21 cellular contexts compared by ENCODE assay signal in the genomic region with DNA sequence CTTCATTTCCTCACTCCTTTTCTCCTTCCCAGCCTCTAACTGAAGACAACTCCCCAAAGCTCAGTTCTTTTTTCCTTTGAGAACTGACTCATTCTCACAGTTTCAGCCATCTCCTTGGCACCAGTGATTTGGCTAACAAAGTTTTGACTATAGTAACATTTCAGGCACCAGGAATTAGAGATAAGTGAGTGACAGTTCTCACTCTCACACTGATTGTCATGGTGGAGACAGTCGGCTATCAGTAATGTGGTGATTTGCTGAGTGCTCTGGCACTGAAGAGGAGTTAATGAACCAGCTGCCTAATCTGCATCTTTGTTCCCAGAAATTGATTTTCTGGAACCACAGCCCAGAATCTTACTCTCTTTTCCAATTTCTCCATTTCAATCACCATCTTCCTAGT.
"Had no signal": no experiment of that assay in that cellular context is flagged by ENCODE, and none has a peak within 500 bp of the region (broad histone marks: within the 10 kb centered on the region; RNA-seq: fewer than 3 reads in every experiment).

No MANE protein-coding gene starts in this region.

- H3K27me3 ChIP-seq: foreskin keratinocyte, spleen, tibial artery had no signal

- H3K9me3 ChIP-seq: lower lobe of right lung, spleen, tibial artery had no signal

- DNase-seq: activated CD8-positive, alpha-beta memory T cell treated with anti-CD3 and anti-CD28 coated beads for 24 hours; activated CD8-positive, alpha-beta memory T cell treated with anti-CD3 and anti-CD28 coated beads, Interleukin-2, amount 50 U/mL, for 4 hours; activated effector memory CD4-positive, alpha-beta T cell treated with Interleukin-2 at 50 U/mL for 16 hours; activated naive CD4-positive, alpha-beta T cell treated with anti-CD3 and anti-CD28 coated beads, Interleukin-2, amount 50 U/mL, for 16 hours; activated T-cell treated with anti-CD3 and anti-CD28 coated beads, Interleukin-2, amount 50 U/mL, for 4 hours; amygdala; effector CD8-positive, alpha-beta T cell; erythroblast; foreskin keratinocyte; kidney; lower lobe of right lung; natural killer cell; spleen; stimulated activated CD4-positive, alpha-beta T cell treated with anti-CD3 and anti-CD28 coated beads, Interleukin-4, amount 100 ng/mL, for 1 hour; stimulated activated naive CD4-positive, alpha-beta T cell treated with Interleukin-2 at 50 U/mL for 16 hours; T-helper 9 cell; tibial artery had no signal

- H3K27ac ChIP-seq: foreskin keratinocyte, lower lobe of right lung, spleen, tibial artery had no signal

- ATAC-seq: foreskin keratinocyte, left lobe of liver, lower lobe of right lung, natural killer cell, WTC11 had no signal

- H3K27me3 Mint-ChIP-seq: dendritic cell treated with granulocyte-macrophage colony-stimulating factor and Interleukin-4, amounts not matched to agents 40 ng/mL and 50 ng/mL, for 4 days; progenitor cell of endocrine pancreas had no signal

- H3K9me3 Mint-ChIP-seq: activated T-cell treated with anti-CD3 and anti-CD28 coated beads, Interleukin-2, amount 50 U/mL, for 4 hours; dendritic cell treated with granulocyte-macrophage colony-stimulating factor and Interleukin-4, amounts not matched to agents 40 ng/mL and 50 ng/mL, for 4 days; natural killer cell; WTC11 had no signal

- H3K4me1 Mint-ChIP-seq: WTC11 had no signal

- H3K4me3 ChIP-seq: lower lobe of right lung, spleen, tibial artery had no signal

- H3K27ac Mint-ChIP-seq: dendritic cell treated with granulocyte-macrophage colony-stimulating factor and Interleukin-4, amounts not matched to agents 40 ng/mL and 50 ng/mL, for 4 days; natural killer cell; progenitor cell of endocrine pancreas; WTC11 had no signal

- H3K4me1 ChIP-seq: lower lobe of right lung, spleen, tibial artery had no signal

- H3K4me3 Mint-ChIP-seq: activated T-cell treated with anti-CD3 and anti-CD28 coated beads, Interleukin-2, amount 50 U/mL, for 4 hours; dendritic cell treated with granulocyte-macrophage colony-stimulating factor and Interleukin-4, amounts not matched to agents 40 ng/mL and 50 ng/mL, for 4 days; natural killer cell; WTC11 had no signal
